In the genomic region with DNA sequence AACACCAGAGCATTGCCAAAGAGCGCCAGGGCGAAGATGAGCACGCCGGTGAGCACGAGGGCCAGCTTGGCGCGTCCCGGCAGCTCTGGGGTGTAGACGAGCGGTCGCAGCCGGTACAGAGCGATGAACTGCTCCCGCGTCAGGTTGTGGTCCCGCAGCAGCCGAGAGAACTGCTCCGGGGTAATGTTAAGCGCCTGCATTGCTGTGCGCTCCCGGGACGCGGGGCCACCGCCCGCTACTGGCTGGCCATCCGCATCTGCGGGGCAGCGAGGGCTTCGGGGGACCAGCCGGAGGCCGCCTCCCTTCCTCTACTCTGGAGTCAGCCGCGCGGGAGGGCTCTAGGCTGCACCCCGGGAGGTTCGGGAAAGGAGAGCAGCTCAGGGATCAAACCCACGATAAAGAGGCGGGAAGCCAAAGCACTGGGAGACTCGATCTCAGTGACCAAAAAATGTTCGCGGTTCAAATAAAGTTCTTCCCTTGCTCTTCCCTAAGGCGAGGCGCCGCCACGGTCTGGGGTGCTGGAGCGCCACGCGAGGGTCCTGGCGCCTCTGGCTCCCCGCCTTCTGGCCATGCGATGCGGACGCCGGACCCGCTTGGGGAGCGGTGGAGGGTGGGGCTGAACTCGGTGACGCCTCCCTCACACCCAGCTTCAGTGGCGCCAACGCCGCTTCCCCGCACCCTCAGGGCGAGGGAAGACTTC, we compare ENCODE assay signal across 8 cellular contexts. TPM values are rescaled to one million over a fixed set of nuclear protein-coding genes. Genes with fewer than 3 reads are reported as not detected.
DNase-seq lines count a peak whose midpoint lies in the region; ATAC-seq, FAIRE-seq and TF ChIP-seq lines count a peak whose summit lies in the region.

A gene (minus strand): TSS at position 571 of the 700 bp plus-strand sequence. CDS start 371 bp downstream, at position 200.

- H3K79me2 ChIP-seq in H1 (ENCODE audit: control insufficient read depth in 1 of 2, insufficient read depth in 2 of 2, low read length in 2 of 2) = no peaks in the 10 kb centered on the region

- no peak; a peak in 1 of 4 replicates for TF ChIP-seq RAD21 in H1 (IDR thresholded peaks at IDR 0.05 in 1 of 2, conservative IDR thresholded peaks at IDR 0.05 in 1 of 2; ENCODE audit: low read depth in 2 of 2, low read length in 2 of 2)

- peak within 1 kb of the TSS in 1 of 4 experiments; percentile 37; a peak in 2 of 7 replicates for H3K9ac ChIP-seq in H1 (replicated peaks in 1 of 4; ENCODE audit: extremely low read depth in 1 of 4, low read depth in 3 of 4, low read length in 3 of 4)

- peak in 1 of 2 experiments; percentile 39; a peak in 1 of 3 replicates for TF ChIP-seq POLR2A in H1 (IDR thresholded peaks at IDR 0.05; ENCODE audit: control extremely low read depth in 1 of 2, low read depth in 2 of 2, low read length in 2 of 2)

- H3K36me3 ChIP-seq in H1 (ENCODE audit: control insufficient read depth in 2 of 4, insufficient read depth in 4 of 4, low read length in 3 of 4) = no peaks in the 10 kb centered on the region
- H3K36me3 ChIP-seq in naive thymus-derived CD4-positive, alpha-beta T cell (ENCODE audit: control insufficient read depth in 2 of 3, insufficient read depth in 3 of 3, low read length in 3 of 3) = no peaks in the 10 kb centered on the region

- H3K14ac ChIP-seq in H1 (ENCODE audit: insufficient read length) = no peak within 1 kb of the TSS

- no peak for TF ChIP-seq CTCF in H1 (IDR thresholded peaks at IDR 0.05; ENCODE audit: control extremely low read depth in 1 of 3, insufficient read depth in 1 of 3, low read depth in 1 of 3, low read length in 3 of 3)

- peak within 1 kb of the TSS; percentile 94 for H2AFZ ChIP-seq in H1 (ENCODE audit: low read length)

- H3K4ac ChIP-seq in H1 (replicated peaks; ENCODE audit: insufficient read length, low read depth, low read length) = no peak within 1 kb of the TSS

- H3K9me3 Mint-ChIP-seq in naive thymus-derived CD4-positive, alpha-beta T cell = peaks cover 0 to 2% (median 0%) of the 10 kb centered on the region in 11 donors

- CTCF ChIA-PET in H1 (lab: Charles Lee; ENCODE audit: partially characterized antibody) = interaction anchor here (1.5 to 2.1 kb wide), 2 partner anchors 11 to 13 kb away, joined by 4 to 17 read pairs; no protein-coding TSS in a partner anchor
- CTCF ChIA-PET in naive thymus-derived CD4-positive, alpha-beta T cell (lab: Charles Lee) = no interaction called here

- H4K20me1 ChIP-seq in H1 (replicated peaks in 1 of 2; ENCODE audit: control insufficient read depth in 1 of 2, insufficient read depth in 2 of 2, low read length in 2 of 2) = no peaks in the 10 kb centered on the region

- peaks cover 69 to 78% (median 73%) of the 10 kb centered on the region in 5 donors for H3K27me3 Mint-ChIP-seq in naive thymus-derived CD4-positive, alpha-beta T cell

- no peak within 1 kb of the TSS for H3K27ac Mint-ChIP-seq in naive thymus-derived CD4-positive, alpha-beta T cell

- no peak within 1 kb of the TSS for H3K23ac ChIP-seq in H1 (ENCODE audit: insufficient read length)

- peaks cover 13% of the 10 kb centered on the region for H3K23me2 ChIP-seq in H1 (ENCODE audit: low read depth, low read length)

- peak within 1 kb of the TSS; percentile 20 to 81 (median 60) for H3K4me3 Mint-ChIP-seq in naive thymus-derived CD4-positive, alpha-beta T cell

- H4K91ac ChIP-seq in H1 (replicated peaks; ENCODE audit: insufficient read length, low read length) = no peak within 1 kb of the TSS

- peak within 1 kb of the TSS; percentile 26 to 66 (median 57) for H3K4me3 ChIP-seq in H1 (ENCODE audit: extremely low read depth in 1 of 4, insufficient read depth in 2 of 4, low read depth in 3 of 4, low read length in 4 of 4)
- no peak within 1 kb of the TSS for H3K4me3 ChIP-seq in naive thymus-derived CD4-positive, alpha-beta T cell (ENCODE audit: low read length)

- no peak within 1 kb of the TSS for H2AK5ac ChIP-seq in H1 (ENCODE audit: low read depth, low read length)

- peak; percentile 18 for ATAC-seq in naive thymus-derived CD4-positive, alpha-beta T cell
- no peak for ATAC-seq in GM21528 (IDR thresholded peaks at IDR 0.05; ENCODE audit: low FRiP score, unreplicated experiment)
- no peak for ATAC-seq in HG03139 (IDR thresholded peaks at IDR 0.05; ENCODE audit: unreplicated experiment)

- H2BK20ac ChIP-seq in H1 (ENCODE audit: low read length) = peak within 1 kb of the TSS; percentile 28; the same call in 1 of the 2 replicates

- H3K56ac ChIP-seq in H1 (replicated peaks; ENCODE audit: insufficient read length, low read depth, low read length) = no peak within 1 kb of the TSS

- H3K27ac ChIP-seq in H1 (ENCODE audit: low read depth, low read length) (no peak within 1 kb of the TSS), caudate nucleus (ENCODE audit: low read depth, low read length) (no peak within 1 kb of the TSS)
- no peak within 1 kb of the TSS for H3K27ac ChIP-seq in naive thymus-derived CD4-positive, alpha-beta T cell (ENCODE audit: low read depth, low read length)

- H3K36me3 Mint-ChIP-seq in naive thymus-derived CD4-positive, alpha-beta T cell = no peaks in the 10 kb centered on the region

- H3K79me1 ChIP-seq in H1 (ENCODE audit: low read depth, low read length) = no peaks in the 10 kb centered on the region

- peaks cover 0 to 2% (median 0%) of the 10 kb centered on the region in 4 experiments; a peak in 3 of 7 replicates for H3K4me1 ChIP-seq in H1 (replicated peaks in 1 of 4; ENCODE audit: control insufficient read depth in 3 of 4, insufficient read depth in 4 of 4, low read length in 3 of 4)
- no peaks in the 10 kb centered on the region for H3K4me1 ChIP-seq in naive thymus-derived CD4-positive, alpha-beta T cell (ENCODE audit: control insufficient read depth in 2 of 2, insufficient read depth in 2 of 2, low read length in 2 of 2)

- peak within 1 kb of the TSS; percentile 40; the same call in 1 of the 2 replicates for H2BK5ac ChIP-seq in H1 (ENCODE audit: low read depth, low read length)

- 2% methylated on average over 46 of the region's 63 CpGs; no CpG with 5 or more reads in 1 of the 2 experiments for WGBS in H1 (ENCODE audit: extremely low coverage in 1 of 2, insufficient coverage in 1 of 2, insufficient read length in 1 of 2, insufficient replicate concordance in 2 of 2, low coverage in 1 of 2, low lambda C conversion rate in 2 of 2, missing lambda C conversion rate in 1 of 2), 2 experiments

- no peaks in the 10 kb centered on the region for H3K9me3 ChIP-seq in H1 (ENCODE audit: insufficient read depth in 2 of 2, low read depth in 1 of 2, low read length in 1 of 2)
- H3K9me3 ChIP-seq in naive thymus-derived CD4-positive, alpha-beta T cell (ENCODE audit: control insufficient read depth in 2 of 3, low read length in 3 of 3) = no peaks in the 10 kb centered on the region

- H3K4me2 ChIP-seq in H1 (ENCODE audit: insufficient read depth in 1 of 2, low read depth in 2 of 2, low read length in 2 of 2) = peak within 1 kb of the TSS; percentile 73 to 90

- POLR2A ChIA-PET in H1 (lab: Charles Lee; ENCODE audit: partially characterized antibody) = interaction anchor here (0.7 to 1.0 kb wide), 2 partner anchors 13 to 371 kb away, joined by 3 read pairs; no protein-coding TSS in a partner anchor
- POLR2A ChIA-PET in naive thymus-derived CD4-positive, alpha-beta T cell (lab: Charles Lee) = no interaction called here

- peak within 1 kb of the TSS; percentile 51; the same call in 1 of the 2 replicates for H4K8ac ChIP-seq in H1 (ENCODE audit: extremely low read depth, insufficient read depth, low read length)

- no peak within 1 kb of the TSS for H4K5ac ChIP-seq in H1 (ENCODE audit: insufficient read length, low read depth, low read length)

- H2BK120ac ChIP-seq in H1 (replicated peaks; ENCODE audit: low read depth, low read length) = no peak within 1 kb of the TSS

- H3K18ac ChIP-seq in H1 (ENCODE audit: extremely low read depth, low read length) = peak within 1 kb of the TSS; percentile 92

- intact Hi-C loops in naive thymus-derived CD4-positive, alpha-beta T cell (cut with micrococcal nuclease) = no loop called here

- TF ChIP-seq EP300 in H1 (IDR thresholded peaks at IDR 0.05; ENCODE audit: borderline replicate concordance in 1 of 2, low read depth in 2 of 2, low read length in 2 of 2) = no peak

- no peak within 1 kb of the TSS for H2BK15ac ChIP-seq in H1 (ENCODE audit: low read length)

- H3K27me3 ChIP-seq in H1 (replicated peaks in 1 of 4; ENCODE audit: control insufficient read depth in 3 of 4, extremely low read depth in 1 of 4, insufficient read depth in 3 of 4, low read length in 3 of 4) = peaks cover 8 to 35% (median 22%) of the 10 kb centered on the region in 4 experiments
- peaks cover 2 to 6% of the 10 kb centered on the region in 2 donors for H3K27me3 ChIP-seq in naive thymus-derived CD4-positive, alpha-beta T cell (ENCODE audit: control insufficient read depth in 2 of 2, insufficient read depth in 2 of 2, low read length in 2 of 2)

- peaks cover 6 to 15% (median 9%) of the 10 kb centered on the region in 7 donors for H3K4me1 Mint-ChIP-seq in naive thymus-derived CD4-positive, alpha-beta T cell

- H2BK12ac ChIP-seq in H1 (ENCODE audit: low read depth, low read length) = peak within 1 kb of the TSS; percentile 89

- DNase-seq in AG20443 (ENCODE audit: low spot score) (peak; percentile 32), NCI-H69 (lab: John Stamatoyannopoulos, UW) (peak; percentile 86), H1 (ENCODE audit: low read depth in 1 of 2, low spot score in 2 of 2) (peak; percentile 46 to 70), CD1c-positive myeloid dendritic cell (ENCODE audit: extremely low spot score) (no peak), caudate nucleus (lab: John Stamatoyannopoulos, UW) (no peak)
- peak in 1 of 9 donors; percentile 24 for DNase-seq in naive thymus-derived CD4-positive, alpha-beta T cell

- no peak for FAIRE-seq in H1 (lab: Jason Lieb, UNC)

TF ChIP-seq in H1, 55 proteins besides CTCF, POLR2A, EP300 and RAD21 (continues in another document):
- TF ChIP-seq KDM4A (IDR thresholded peaks at IDR 0.05; ENCODE audit: low read depth, low read length, severe bottlenecking) = peak; percentile 95
- TF ChIP-seq, protein P1, sequence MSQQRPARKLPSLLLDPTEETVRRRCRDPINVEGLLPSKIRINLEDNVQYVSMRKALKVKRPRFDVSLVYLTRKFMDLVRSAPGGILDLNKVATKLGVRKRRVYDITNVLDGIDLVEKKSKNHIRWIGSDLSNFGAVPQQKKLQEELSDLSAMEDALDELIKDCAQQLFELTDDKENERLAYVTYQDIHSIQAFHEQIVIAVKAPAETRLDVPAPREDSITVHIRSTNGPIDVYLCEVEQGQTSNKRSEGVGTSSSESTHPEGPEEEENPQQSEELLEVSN (IDR thresholded peaks at IDR 0.05) = peak; percentile 96

RNA-seq across cellular contexts. Expression of the gene that starts here (rescaled TPM):
- total RNA-seq in H1 (2021; fragmentation: NEBNext Ultra II Directional; extraction: Animal tissue kit (Norgen Biotek cat#: 25700)) = 0.88 and 1.0 TPM in 2 replicates
- 2.4 and 2.9 TPM in 2 replicates for polyA plus RNA-seq in H1 (2011; rRNA removed)
- polyA plus RNA-seq in H1 (2011; cell fraction: cytosol; rRNA removed) = 1.4 TPM
- polyA plus RNA-seq in H1 (2011; cell fraction: nucleus; rRNA removed) = 2.2 TPM
- 0.92 to 1.4 TPM (median 1.3 TPM) in 4 replicates for polyA plus RNA-seq in H1 (2012, experiment 1 of 2)
- 0.56 TPM for polyA plus RNA-seq in H1 (2012, experiment 2 of 2)
- 0.95 TPM for polyA plus RNA-seq in H1 (2013, experiment 1 of 2)
- 1.2 TPM for polyA plus RNA-seq in H1 (2013, experiment 2 of 2)
- polyA minus RNA-seq in H1 (2011; rRNA and poly(A)+ RNA removed) = 2.7 and 3.6 TPM in 2 replicates
- 0.88 TPM for polyA minus RNA-seq in H1 (2011; cell fraction: cytosol; rRNA and poly(A)+ RNA removed)
- 4.0 TPM for polyA minus RNA-seq in H1 (2011; cell fraction: nucleus; rRNA and poly(A)+ RNA removed)
- total RNA-seq in naive thymus-derived CD4-positive, alpha-beta T cell = not detected
- polyA plus RNA-seq in naive thymus-derived CD4-positive, alpha-beta T cell = not detected

Comparison
In these comparisons a context has a peak if more than half of its experiments do, and no peak if none do; other contexts are left out.
1. Peak in ATAC-seq in naive thymus-derived CD4-positive, alpha-beta T cell; RNA of the gene not detected or under 1 TPM.
2. DNase-seq: peak in AG20443 (single experiment), NCI-H69 (single experiment) and H1 (2 of 2); none in CD1c-positive myeloid dendritic cell (single experiment) and caudate nucleus (0 of 61).